Comparison of ENCODE assay signal across 1 cellular context in genomic region chr15:70030851-70031645, GRCh38.
TF ChIP-seq lines count a peak whose summit lies in the region.

No MANE protein-coding gene starts in this region.

TF ChIP-seq in IMR-90, 13 proteins besides CTCF, POLR2A, EP300 and RAD21 (continued from another document):
- no peak for TF ChIP-seq CEBPB (IDR thresholded peaks at IDR 0.05; ENCODE audit: low read depth, low read length)
- no peak for TF ChIP-seq MAZ (IDR thresholded peaks at IDR 0.05; ENCODE audit: borderline replicate concordance, low read depth, low read length)
- TF ChIP-seq MAFK (IDR thresholded peaks at IDR 0.05; ENCODE audit: low read depth, low read length): no peak
- TF ChIP-seq MXI1 (IDR thresholded peaks at IDR 0.05; ENCODE audit: borderline replicate concordance, low read depth, low read length): no peak
